Comparison of ENCODE assay signal across 11 cellular contexts in the genomic region with DNA sequence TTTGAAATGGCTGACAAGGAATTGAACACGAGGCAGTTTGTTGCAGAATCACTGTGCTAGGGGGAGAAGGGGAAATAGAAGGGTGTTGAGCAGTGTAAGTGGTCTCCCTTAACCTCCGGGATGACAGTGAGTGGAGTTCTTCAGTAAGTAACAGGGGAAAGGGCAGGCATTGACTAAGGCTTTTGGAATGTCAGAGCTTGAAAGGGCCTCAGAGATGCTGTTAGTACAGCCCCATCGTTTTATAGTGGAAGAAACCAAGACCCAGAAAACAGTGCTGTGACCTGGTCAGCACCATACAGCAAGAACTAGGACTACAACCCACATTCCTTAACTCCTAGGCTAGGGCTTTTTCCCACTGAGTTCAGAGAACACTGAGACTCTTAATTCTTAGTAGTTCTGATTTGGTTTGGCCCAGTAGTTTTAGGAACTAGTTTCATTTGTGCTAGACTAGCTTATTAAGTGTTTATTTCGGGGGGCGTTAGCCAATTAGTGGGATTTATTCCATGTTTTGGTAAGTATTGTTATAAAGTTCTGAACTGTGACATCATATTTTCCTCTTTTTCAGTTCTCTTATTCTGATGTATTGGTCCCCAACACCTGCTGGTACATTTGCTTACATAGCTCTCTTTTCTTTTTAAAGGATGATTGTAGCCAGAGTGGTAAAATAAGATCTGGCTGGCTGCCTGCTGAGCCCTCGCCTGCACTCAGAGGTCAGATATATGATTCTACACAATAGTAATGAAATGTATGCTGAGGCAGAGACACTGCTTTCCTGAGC. TPM values are rescaled to one million over a fixed set of nuclear protein-coding genes. Genes with fewer than 3 reads are reported as not detected.
DNase-seq lines count a peak whose midpoint lies in the region; ATAC-seq and TF ChIP-seq lines count a peak whose summit lies in the region.
"Had no signal": no experiment of that assay in that cellular context is flagged by ENCODE, and none has a peak within 500 bp of the region (broad histone marks: within the 10 kb centered on the region; RNA-seq: fewer than 3 reads in every experiment).

No MANE protein-coding gene starts in this region.

- no peak overlapping the region for H3K4me3 ChIP-seq in mesenchymal stem cell (ENCODE audit: insufficient read depth in 1 of 2, low read depth in 1 of 2, low read length in 2 of 2)
- H3K4me3 ChIP-seq: skin epidermis had no signal

- H3K27ac ChIP-seq in mesenchymal stem cell (ENCODE audit: low read length, poor library complexity, severe bottlenecking): peak overlapping the region; percentile 32

- peaks cover 39% of the 10 kb centered on the region for H3K4me1 Mint-ChIP-seq in CD14-positive monocyte

- peak overlapping the region in 1 of 2 experiments; percentile 18 for H3K23ac ChIP-seq in mesenchymal stem cell (ENCODE audit: low read length in 2 of 2)

- H3K4ac ChIP-seq in mesenchymal stem cell (ENCODE audit: low read depth in 1 of 2, low read length in 2 of 2): no peak overlapping the region

- peaks cover 36% of the 10 kb centered on the region for H3K79me1 ChIP-seq in mesenchymal stem cell (replicated peaks; ENCODE audit: low read length, poor library complexity, severe bottlenecking)

- DNase-seq in CD14-positive monocyte (ENCODE audit: low spot score) (no peak), HT-29 (ENCODE audit: low spot score) (peak; percentile 50), astrocyte of the hippocampus (ENCODE audit: low read depth, low spot score) (peak; percentile 50), mesenchymal stem cell (peak; percentile 82), NCI-H187 treated with DMSO at 0.1 percent for 48 hours (lab: John Stamatoyannopoulos, UW) (no peak), germinal center (ENCODE audit: low spot score) (no peak), posterior vena cava (ENCODE audit: low spot score) (no peak)
- DNase-seq: activated CD8-positive, alpha-beta memory T cell treated with anti-CD3 and anti-CD28 coated beads, Interleukin-2, amount 10 ng/mL, durations not matched to agents 7 days and 5 days; T-helper 9 cell had no signal

- no peak overlapping the region for H4K8ac ChIP-seq in mesenchymal stem cell (ENCODE audit: low read length)

- peaks cover 10% of the 10 kb centered on the region for H3K4me1 ChIP-seq in mesenchymal stem cell (ENCODE audit: control insufficient read depth, insufficient read depth, low read depth, low read length)

- H3K27me3 Mint-ChIP-seq in CD14-positive monocyte (ENCODE audit: low read depth in 3 of 3): peaks cover 0 to 3% (median 0%) of the 10 kb centered on the region in 3 donors
- H3K27me3 Mint-ChIP-seq: activated CD8-positive, alpha-beta memory T cell treated with anti-CD3 and anti-CD28 coated beads, Interleukin-2, amount 10 ng/mL, durations not matched to agents 7 days and 5 days had no signal

- H3K9me3 Mint-ChIP-seq in CD14-positive monocyte: no peaks in the 10 kb centered on the region

- no peaks in the 10 kb centered on the region for H3K27me3 ChIP-seq in mesenchymal stem cell (ENCODE audit: control insufficient read depth in 1 of 2, insufficient read depth in 1 of 2, low read length in 2 of 2)

- H3K9me3 ChIP-seq in mesenchymal stem cell (ENCODE audit: control insufficient read depth, low read length): no peaks in the 10 kb centered on the region

- peaks cover 30 to 94% of the 10 kb centered on the region in 2 experiments for H3K36me3 ChIP-seq in mesenchymal stem cell (ENCODE audit: control insufficient read depth in 1 of 2, insufficient read depth in 2 of 2, low read depth in 1 of 2, low read length in 2 of 2)

- H2BK12ac ChIP-seq in mesenchymal stem cell (ENCODE audit: low read length in 2 of 2): no peak overlapping the region

- ATAC-seq in GM21360 (IDR thresholded peaks at IDR 0.05; ENCODE audit: unreplicated experiment): no peak

- H2AK5ac ChIP-seq in mesenchymal stem cell (ENCODE audit: low read length, severe bottlenecking): no peak overlapping the region

- H2BK5ac ChIP-seq in mesenchymal stem cell (ENCODE audit: low read depth, low read length, poor library complexity, severe bottlenecking): no peak overlapping the region

- H3K18ac ChIP-seq in mesenchymal stem cell (ENCODE audit: low read depth in 1 of 2, low read length in 2 of 2): no peak overlapping the region

- H2BK15ac ChIP-seq in mesenchymal stem cell (ENCODE audit: low read depth, poor library complexity, severe bottlenecking): no peak overlapping the region

- H3K27ac Mint-ChIP-seq in CD14-positive monocyte: peak overlapping the region in 4 of 7 donors; percentile 52 to 94 (median 68)
- H3K27ac Mint-ChIP-seq: activated CD8-positive, alpha-beta memory T cell treated with anti-CD3 and anti-CD28 coated beads, Interleukin-2, amount 10 ng/mL, durations not matched to agents 7 days and 5 days had no signal

- no peak overlapping the region for H3K9ac ChIP-seq in mesenchymal stem cell (ENCODE audit: low read length)

- H3K14ac ChIP-seq in mesenchymal stem cell (ENCODE audit: low read length in 2 of 2): no peak overlapping the region

- TF ChIP-seq CTCF in CD14-positive monocyte (IDR thresholded peaks at IDR 0.05): no peak

- no peak overlapping the region for H4K91ac ChIP-seq in mesenchymal stem cell (ENCODE audit: low read length)

- peaks cover 40 to 44% of the 10 kb centered on the region in 2 donors for H3K36me3 Mint-ChIP-seq in CD14-positive monocyte

- no peak overlapping the region for H2AFZ ChIP-seq in mesenchymal stem cell (ENCODE audit: low read depth, low read length)

- intact Hi-C loops in CD14-positive monocyte (cut with micrococcal nuclease): no loop called here
- intact Hi-C loops in posterior vena cava (cut with DNase I): no loop called here

- H3K4me2 ChIP-seq in mesenchymal stem cell (ENCODE audit: low read length, poor library complexity, severe bottlenecking): no peak overlapping the region

- H3K4me3 Mint-ChIP-seq in CD14-positive monocyte: no peak overlapping the region
- H3K4me3 Mint-ChIP-seq: activated CD8-positive, alpha-beta memory T cell treated with anti-CD3 and anti-CD28 coated beads, Interleukin-2, amount 10 ng/mL, durations not matched to agents 7 days and 5 days had no signal

- 50% methylated on average over 5 of the region's 6 CpGs for WGBS in mesenchymal stem cell

- no peak overlapping the region for H2BK120ac ChIP-seq in mesenchymal stem cell (ENCODE audit: low read depth, low read length)

RNA-seq across cellular contexts. Expression of gene RAB11A, which starts 34.2 kb away (rescaled TPM):
- 100 to 1,000 TPM; 300 to 310 TPM for polyA plus RNA-seq in CD14-positive monocyte
- total RNA-seq in HT-29 (2014; rRNA removed; shearing (Covaris generic)): 233 and 329 TPM in 2 replicates
- polyA plus RNA-seq in mesenchymal stem cell (2013, experiment 1 of 2): 289 TPM
- 300 TPM for polyA plus RNA-seq in mesenchymal stem cell (2013, experiment 2 of 2)
- 100 to 1,000 TPM; 176 to 182 TPM for total RNA-seq in posterior vena cava

Comparison
In these comparisons a context has a peak if more than half of its experiments do, and no peak if none do; other contexts are left out.
1. DNase-seq: peak in HT-29 (single experiment), astrocyte of the hippocampus (single experiment) and mesenchymal stem cell (single experiment); none in CD14-positive monocyte (single experiment), NCI-H187 treated with DMSO at 0.1 percent for 48 hours (single experiment), germinal center (single experiment) and posterior vena cava (single experiment).